In genomic region chr9:129287595-129288305, GRCh38 we compare ENCODE assay signal across 18 cellular contexts.
A peak's percentile ranks its signal among the peaks of the same experiment; 100 is the strongest.
DNase-seq lines count a peak whose midpoint lies in the region; ATAC-seq and TF ChIP-seq lines count a peak whose summit lies in the region.
"Had no signal": no experiment of that assay in that cellular context is flagged by ENCODE, and none has a peak within 500 bp of the region (broad histone marks: within the 10 kb centered on the region; RNA-seq: fewer than 3 reads in every experiment).

No MANE protein-coding gene starts in this region.

- H3K9me3 ChIP-seq in tibial artery (no peaks in the 10 kb centered on the region), transverse colon (no peaks in the 10 kb centered on the region)
- H3K9me3 ChIP-seq: body of pancreas, psoas muscle, tibial nerve had no signal

- no peak for ATAC-seq in esophagus mucosa
- ATAC-seq: body of pancreas; effector memory CD8-positive, alpha-beta T cell; psoas muscle; Right ventricle myocardium inferior had no signal

- WGBS in transverse colon (ENCODE audit: low coverage in 1 of 2), 2 donors: 78 to 88% methylated on average over 10 to 24 of the region's 24 CpGs

- H3K36me3 ChIP-seq in tibial artery (no peaks in the 10 kb centered on the region), transverse colon (no peaks in the 10 kb centered on the region)
- H3K36me3 ChIP-seq: tibial nerve had no signal

- in situ Hi-C loops in transverse colon (cut with MboI; ENCODE audit: low pct_ligation_motif_present in 1 of 4, low pct_unique_long_range_greater_than_20kb in 1 of 4, low sequenced_read_pairs in 3 of 4): no loop called here

- H3K4me3 ChIP-seq in tibial artery (no peak overlapping the region), transverse colon (no peak overlapping the region)
- H3K4me3 ChIP-seq: body of pancreas, psoas muscle, tibial nerve had no signal

- DNase-seq in activated effector memory CD4-positive, alpha-beta T cell treated with anti-CD3 and anti-CD28 coated beads, Interleukin-2, amount 50 U/mL, for 16 hours: peak; percentile 42
- DNase-seq in activated effector memory CD4-positive, alpha-beta T cell treated with Interleukin-2 at 50 U/mL for 16 hours: no peak
- DNase-seq in NCI-H345 treated with DMSO at 0.1 percent for 48 hours (lab: John Stamatoyannopoulos, UW; ENCODE audit: unreplicated experiment): peak; percentile 56
- peak; percentile 31 for DNase-seq in left kidney (ENCODE audit: low read depth, low spot score)
- DNase-seq in tibial artery: peak; percentile 12 to 57
- no peak for DNase-seq in transverse colon
- no peak for DNase-seq in GDM1 (lab: John Stamatoyannopoulos, UW)
- DNase-seq: activated CD4-positive, alpha-beta T cell treated with anti-CD3 and anti-CD28 coated beads, Interleukin-2, amount 50 U/mL, for 1 hour; activated gamma-delta T cell; body of pancreas; DMS 273 treated with DMSO at 0.1 percent for 48 hours; effector memory CD8-positive, alpha-beta T cell; MM.1S; stimulated activated CD4-positive, alpha-beta T cell treated with anti-CD3 and anti-CD28 coated beads, Interleukin-1b, Interleukin-23, amount 100 ng/mL, for 48 hours had no signal

- H3K27ac ChIP-seq in tibial artery (no peak overlapping the region), transverse colon (no peak overlapping the region)
- H3K27ac ChIP-seq: body of pancreas, psoas muscle, tibial nerve had no signal

- TF ChIP-seq CTCF in tibial artery (IDR thresholded peaks at IDR 0.05): no peak
- TF ChIP-seq CTCF in transverse colon (IDR thresholded peaks at IDR 0.05): no peak

- intact Hi-C loops in tibial artery (cut with DNase I; ENCODE audit: low total_unique reads): no loop called here
- intact Hi-C loops in transverse colon (cut with DNase I; ENCODE audit: low total_unique reads): no loop called here

- H3K4me1 ChIP-seq in tibial artery: no peaks in the 10 kb centered on the region
- H3K4me1 ChIP-seq in transverse colon: no peaks in the 10 kb centered on the region
- H3K4me1 ChIP-seq: psoas muscle had no signal

- no peaks in the 10 kb centered on the region for H3K27me3 ChIP-seq in tibial artery
- H3K27me3 ChIP-seq in transverse colon: no peaks in the 10 kb centered on the region
- H3K27me3 ChIP-seq: body of pancreas, tibial nerve had no signal

- TF ChIP-seq POLR2A in transverse colon (IDR thresholded peaks at IDR 0.05): no peak

- no peak for TF ChIP-seq EP300 in transverse colon (IDR thresholded peaks at IDR 0.05; ENCODE audit: low read depth)

Comparison
In these comparisons a context has a peak if more than half of its experiments do, and no peak if none do; other contexts are left out.
1. DNase-seq: peak in activated effector memory CD4-positive, alpha-beta T cell treated with anti-CD3 and anti-CD28 coated beads, Interleukin-2, amount 50 U/mL, for 16 hours (single experiment), NCI-H345 treated with DMSO at 0.1 percent for 48 hours (single experiment), left kidney (single experiment) and tibial artery (2 of 2); none in activated effector memory CD4-positive, alpha-beta T cell treated with Interleukin-2 at 50 U/mL for 16 hours (single experiment), transverse colon (single experiment) and GDM1 (single experiment).